1 cellular context compared by ENCODE assay signal in the genomic region with DNA sequence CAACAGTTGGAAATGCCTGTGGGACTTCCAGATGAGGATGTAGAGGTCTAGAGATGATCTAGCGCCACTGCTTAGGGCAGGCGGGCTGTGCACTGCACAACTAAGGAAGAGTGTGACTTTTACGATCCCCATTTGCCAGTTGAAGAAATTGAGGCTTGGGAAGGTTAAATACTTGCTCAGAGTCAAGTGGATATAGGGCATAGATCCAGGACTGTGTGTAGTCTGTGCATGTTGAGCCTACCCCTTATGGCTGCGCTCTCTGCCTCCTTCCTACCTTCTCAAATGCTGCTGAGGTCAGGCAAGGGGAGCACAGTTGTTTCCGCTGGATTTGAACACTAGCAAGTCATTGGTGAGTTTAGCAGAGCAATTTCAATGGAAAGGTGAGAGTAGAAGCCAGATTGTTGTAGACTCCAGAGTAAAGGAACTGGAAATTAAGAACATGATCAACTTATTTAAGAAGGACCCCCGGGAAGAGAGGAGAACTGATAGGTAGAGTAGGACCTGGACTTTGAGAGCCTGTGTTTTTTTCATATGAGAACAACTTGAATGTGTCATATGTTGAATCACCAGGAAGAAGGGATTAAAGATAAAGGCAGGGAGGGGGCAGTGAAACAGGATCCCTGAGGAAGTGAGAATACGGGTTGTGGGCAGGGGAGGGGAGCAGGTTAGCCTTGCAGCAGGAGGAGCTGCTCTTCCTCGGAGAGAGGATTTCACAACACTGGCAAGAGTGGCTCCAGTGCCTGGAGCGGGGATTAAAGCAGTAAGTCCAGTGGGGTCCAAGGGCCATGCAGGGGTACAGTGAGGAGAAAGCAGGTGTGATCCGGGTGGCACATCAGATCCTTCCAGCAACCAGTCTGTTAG.
TF ChIP-seq lines count a peak whose summit lies in the region.

No MANE protein-coding gene starts in this region.

TF ChIP-seq in endothelial cell of umbilical vein, 7 proteins besides CTCF, POLR2A, EP300 and RAD21:
- TF ChIP-seq MYC (IDR thresholded peaks at IDR 0.05; ENCODE audit: low read depth, low read length) (peak; percentile 73), POLR2AphosphoS5 (IDR thresholded peaks at IDR 0.05; ENCODE audit: insufficient read depth, low read depth, low read length) (peak; percentile 66), EZH2 (IDR thresholded peaks at IDR 0.05; ENCODE audit: borderline replicate concordance, low read depth, low read length, severe bottlenecking) (no peak), FOS (IDR thresholded peaks at IDR 0.05; ENCODE audit: borderline replicate concordance, insufficient read depth, low read length) (peak; percentile 92), JUN (IDR thresholded peaks at IDR 0.05; ENCODE audit: borderline replicate concordance, insufficient read depth, insufficient read length, low read depth) (peak; percentile 76), GATA2 (IDR thresholded peaks at IDR 0.05; ENCODE audit: insufficient read depth, insufficient read length, low read depth, low read length) (peak; percentile 93)
- TF ChIP-seq, protein P1, sequence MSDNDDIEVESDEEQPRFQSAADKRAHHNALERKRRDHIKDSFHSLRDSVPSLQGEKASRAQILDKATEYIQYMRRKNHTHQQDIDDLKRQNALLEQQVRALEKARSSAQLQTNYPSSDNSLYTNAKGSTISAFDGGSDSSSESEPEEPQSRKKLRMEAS (IDR thresholded peaks at IDR 0.05; ENCODE audit: insufficient read depth, insufficient read length), result no peak
